10 cellular contexts compared by ENCODE assay signal in genomic region chr15:48643776-48644497, GRCh38. TPM values are rescaled to one million over a fixed set of nuclear protein-coding genes. Genes with fewer than 3 reads are reported as not detected.
DNase-seq lines count a peak whose midpoint lies in the region; ATAC-seq and TF ChIP-seq lines count a peak whose summit lies in the region.
"Had no signal": no experiment of that assay in that cellular context is flagged by ENCODE, and none has a peak within 500 bp of the region (broad histone marks: within the 10 kb centered on the region; RNA-seq: fewer than 3 reads in every experiment).

No MANE protein-coding gene starts in this region.

- no peaks in the 10 kb centered on the region for H3K9me3 ChIP-seq in adrenal gland (replicated peaks in 1 of 3)

- TF ChIP-seq CTCF in adrenal gland (IDR thresholded peaks at IDR 0.05): no peak

- H3K36me3 ChIP-seq in adrenal gland (replicated peaks in 1 of 2): no peaks in the 10 kb centered on the region

- no peak for TF ChIP-seq POLR2A in adrenal gland (IDR thresholded peaks at IDR 0.05)

- 37 to 50% (median 43%) methylated on average over 12 of the region's 12 CpGs for WGBS in adrenal gland, 4 donors

- H3K27ac ChIP-seq in adrenal gland (peak overlapping the region in 3 of 5 donors; percentile 86 to 94 (median 90)), layer of hippocampus (ENCODE audit: low read depth, low read length) (peak overlapping the region; percentile 84)

- ATAC-seq in stimulated activated naive B cell treated with anti-CD40 and anti-IgM and Interleukin-4, amounts not matched to agents 10 μg/mL and 1 μg/mL and 100 μg/mL, for 72 hours (replicated peaks): no peak
- no peak for ATAC-seq in HG02763 (IDR thresholded peaks at IDR 0.05; ENCODE audit: unreplicated experiment)

- intact Hi-C loops in adrenal gland (cut with DNase I): loop anchor here in 1 of 2 donors (10.0 kb wide), 2 partner anchors 139 to 161 kb away; no protein-coding TSS in a partner anchor

- peaks cover 12 to 29% of the 10 kb centered on the region in 2 donors for H3K4me1 ChIP-seq in adrenal gland (replicated peaks in 1 of 2)

- no peaks in the 10 kb centered on the region for H3K9me3 Mint-ChIP-seq in stimulated activated naive B cell treated with anti-CD40 and anti-IgM and Interleukin-4, amounts not matched to agents 10 μg/mL and 1 μg/mL and 100 μg/mL, for 72 hours

- no peak overlapping the region for H3K27ac Mint-ChIP-seq in stimulated activated naive B cell treated with anti-CD40 and anti-IgM and Interleukin-4, amounts not matched to agents 10 μg/mL and 1 μg/mL and 100 μg/mL, for 72 hours

- in situ Hi-C loops in KBM-7 (cut with MboI; ENCODE audit: low pct_unique_long_range_greater_than_20kb, low sequenced_read_pairs): no loop called here

- H3K27me3 Mint-ChIP-seq in stimulated activated naive B cell treated with anti-CD40 and anti-IgM and Interleukin-4, amounts not matched to agents 10 μg/mL and 1 μg/mL and 100 μg/mL, for 72 hours: peaks cover 26 to 34% of the 10 kb centered on the region in 2 donors

- peaks cover 8 to 9% of the 10 kb centered on the region in 2 donors for H3K4me1 Mint-ChIP-seq in stimulated activated naive B cell treated with anti-CD40 and anti-IgM and Interleukin-4, amounts not matched to agents 10 μg/mL and 1 μg/mL and 100 μg/mL, for 72 hours

- H3K4me3 Mint-ChIP-seq in stimulated activated naive B cell treated with anti-CD40 and anti-IgM and Interleukin-4, amounts not matched to agents 10 μg/mL and 1 μg/mL and 100 μg/mL, for 72 hours: peak overlapping the region; percentile 79 to 87

- H3K36me3 Mint-ChIP-seq in stimulated activated naive B cell treated with anti-CD40 and anti-IgM and Interleukin-4, amounts not matched to agents 10 μg/mL and 1 μg/mL and 100 μg/mL, for 72 hours: no peaks in the 10 kb centered on the region

- DNase-seq in HCEC 1CT (peak; percentile 21), adrenal gland (no peak), NCI-H446 treated with DMSO at 0.1 percent for 48 hours (lab: John Stamatoyannopoulos, UW) (no peak), NCI-H1694 (lab: John Stamatoyannopoulos, UW) (no peak), KBM-7 (no peak)
- no peak for DNase-seq in stimulated activated naive B cell treated with anti-CD40 and anti-IgM and Interleukin-4, amounts not matched to agents 10 μg/mL and 1 μg/mL and 100 μg/mL, for 72 hours
- DNase-seq: activated naive CD4-positive, alpha-beta T cell; NCI-H2081 treated with DMSO at 0.1 percent for 48 hours had no signal

- peak overlapping the region in 2 of 4 donors; percentile 74 to 91 for H3K4me3 ChIP-seq in adrenal gland

- H3K27me3 ChIP-seq in adrenal gland: no peaks in the 10 kb centered on the region
- no peaks in the 10 kb centered on the region for H3K27me3 ChIP-seq in layer of hippocampus (ENCODE audit: control insufficient read depth, insufficient read depth, low read length)

RNA-seq across cellular contexts. Expression of gene FBN1, which starts 1.6 kb away (rescaled TPM):
- total RNA-seq in adrenal gland: 10 to 100 TPM; 30.2 to 84.6 (median 58.5) TPM
- polyA plus RNA-seq in adrenal gland: 10 to 100 TPM in 2 of 3 donors, 1 to 10 TPM in 1; 5.6 to 15.3 (median 12.3) TPM
